In the genomic region with DNA sequence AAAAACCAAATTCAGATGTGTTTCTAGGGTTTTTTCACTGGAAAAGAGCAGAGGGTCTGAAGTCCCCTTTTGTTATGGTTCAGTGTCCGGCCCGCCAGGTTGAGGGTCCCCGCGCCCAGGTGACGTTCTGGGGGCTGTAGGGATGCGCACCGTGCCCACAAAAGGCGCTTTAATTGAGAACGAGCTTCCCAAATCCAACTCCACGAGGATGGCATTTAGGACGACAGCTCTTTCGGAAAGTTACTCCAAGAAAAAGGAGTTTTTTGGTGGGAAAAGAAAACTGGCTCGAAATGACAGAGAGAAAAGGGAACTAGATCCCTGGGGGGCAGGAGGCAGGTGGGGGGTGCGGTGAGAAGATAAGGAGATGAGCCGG, we compare ENCODE assay signal across 12 cellular contexts. TPM values are rescaled to one million over a fixed set of nuclear protein-coding genes. Genes with fewer than 3 reads are reported as not detected.
A peak's percentile ranks its signal among the peaks of the same experiment; 100 is the strongest.
DNase-seq lines count a peak whose midpoint lies in the region; ATAC-seq and TF ChIP-seq lines count a peak whose summit lies in the region.
"Had no signal": no experiment of that assay in that cellular context is flagged by ENCODE, and none has a peak within 500 bp of the region (broad histone marks: within the 10 kb centered on the region; RNA-seq: fewer than 3 reads in every experiment).

No MANE protein-coding gene starts in this region.

- H4K8ac ChIP-seq in trophoblast cell (ENCODE audit: low read depth, low read length), result no peak overlapping the region

- intact Hi-C loops in CD4-positive, alpha-beta memory T cell (cut with micrococcal nuclease), result no loop called here

- H3K14ac ChIP-seq in trophoblast cell (ENCODE audit: low read length), result peak overlapping the region; percentile 6

- no peak overlapping the region for H4K91ac ChIP-seq in trophoblast cell (ENCODE audit: low read depth, low read length)

- no peak overlapping the region for H4K12ac ChIP-seq in trophoblast cell (ENCODE audit: low read depth, low read length)

- peaks cover 76% of the 10 kb centered on the region for H3K27me3 Mint-ChIP-seq in T-helper 17 cell
- peaks cover 48 to 49% of the 10 kb centered on the region in 2 donors for H3K27me3 Mint-ChIP-seq in CD4-positive, alpha-beta memory T cell

- H2BK12ac ChIP-seq in trophoblast cell (ENCODE audit: low read length), result no peak overlapping the region

- no peak for DNase-seq in AG04450 (ENCODE audit: low read depth, low spot score)
- DNase-seq in T-helper 17 cell, result no peak
- DNase-seq in fibroblast of mammary gland (ENCODE audit: low read depth), result no peak
- no peak for DNase-seq in trophoblast cell
- DNase-seq in inferior parietal cortex (ENCODE audit: extremely low spot score), result no peak
- DNase-seq in dermis blood vessel endothelial cell, result no peak
- no peak for DNase-seq in activated CD4-positive, alpha-beta T cell treated with anti-CD3 and anti-CD28 coated beads for 4 hours
- no peak for DNase-seq in CD4-positive, alpha-beta memory T cell
- DNase-seq: activated T-cell treated with anti-CD3 and anti-CD28 coated beads, Interleukin-2, amount 50 U/mL, for 1 hour; CD4-positive, CD25-positive, alpha-beta regulatory T cell; NCI-H1417 treated with DMSO at 0.1 percent for 48 hours; SIG-M5 had no signal

- peaks cover 18% of the 10 kb centered on the region for H3K4me1 Mint-ChIP-seq in T-helper 17 cell
- peaks cover 7 to 14% (median 10%) of the 10 kb centered on the region in 4 donors for H3K4me1 Mint-ChIP-seq in CD4-positive, alpha-beta memory T cell

- peaks cover 17% of the 10 kb centered on the region for H3K79me1 ChIP-seq in trophoblast cell (ENCODE audit: low read length)

- no peak overlapping the region for H3K23ac ChIP-seq in trophoblast cell (ENCODE audit: low read length)

- CTCF ChIA-PET in AG04450 (lab: Charles Lee), result interaction anchor here (0.7 to 4.3 kb wide), 3 partner anchors 231 to 815 kb away, joined by 6 to 38 read pairs (median 6); no protein-coding TSS in a partner anchor
- CTCF ChIA-PET in CD4-positive, alpha-beta memory T cell (lab: Charles Lee; ENCODE audit: partially characterized antibody), result no interaction called here

- H3K27ac ChIP-seq in AG04450 (ENCODE audit: low read depth, low read length) (peak overlapping the region; percentile 57), trophoblast cell (ENCODE audit: low read depth, low read length) (no peak overlapping the region)
- no peak overlapping the region for H3K27ac ChIP-seq in CD4-positive, alpha-beta memory T cell (ENCODE audit: low read depth, low read length)

- H3K27me3 ChIP-seq in AG04450 (ENCODE audit: control insufficient read depth, insufficient read depth, low read length), result no peaks in the 10 kb centered on the region
- peaks cover 46% of the 10 kb centered on the region for H3K27me3 ChIP-seq in trophoblast cell (ENCODE audit: insufficient read depth, low read length)
- H3K27me3 ChIP-seq in CD4-positive, alpha-beta memory T cell (ENCODE audit: insufficient read depth, low read length), result peaks cover 23% of the 10 kb centered on the region

- H3K9me3 Mint-ChIP-seq in CD4-positive, alpha-beta memory T cell, result no peaks in the 10 kb centered on the region

- no peak overlapping the region for H2BK120ac ChIP-seq in trophoblast cell (ENCODE audit: insufficient read depth, low read length, poor library complexity)

- H3K4ac ChIP-seq in trophoblast cell (ENCODE audit: low read depth, low read length), result no peak overlapping the region

- ATAC-seq in T-helper 17 cell, result no peak

- H3K9ac ChIP-seq in trophoblast cell (ENCODE audit: low read length), result no peak overlapping the region

- H3K18ac ChIP-seq in trophoblast cell (ENCODE audit: low read length), result no peak overlapping the region

- H3K36me3 ChIP-seq in trophoblast cell (ENCODE audit: control insufficient read depth in 1 of 2, insufficient read depth in 2 of 2, low read length in 2 of 2), result no peaks in the 10 kb centered on the region
- H3K36me3 ChIP-seq in CD4-positive, alpha-beta memory T cell (ENCODE audit: insufficient read depth, low read length), result no peaks in the 10 kb centered on the region

- no CpG with 5 or more reads among the region's 15 CpGs for WGBS in trophoblast cell (ENCODE audit: extremely low coverage, insufficient coverage, insufficient read length)

- H3K4me1 ChIP-seq in trophoblast cell (ENCODE audit: control insufficient read depth in 1 of 2, insufficient read depth in 2 of 2, low read length in 2 of 2), result peaks cover 38 to 41% of the 10 kb centered on the region in 2 experiments
- no peaks in the 10 kb centered on the region for H3K4me1 ChIP-seq in CD4-positive, alpha-beta memory T cell (ENCODE audit: insufficient read depth, low read length)

- H2AFZ ChIP-seq in trophoblast cell (ENCODE audit: insufficient read depth, low read length, poor library complexity), result no peak overlapping the region

- H3K4me3 ChIP-seq in AG04450 (ENCODE audit: low read depth, low read length) (no peak overlapping the region), fibroblast of mammary gland (ENCODE audit: control insufficient read depth, low read depth, low read length) (peak overlapping the region; percentile 33), trophoblast cell (ENCODE audit: low read depth, low read length) (no peak overlapping the region)
- H3K4me3 ChIP-seq in CD4-positive, alpha-beta memory T cell (ENCODE audit: low read length in 2 of 2), result no peak overlapping the region

- H2BK5ac ChIP-seq in trophoblast cell (ENCODE audit: low read depth, low read length, poor library complexity), result no peak overlapping the region

- no peak overlapping the region for H2AK5ac ChIP-seq in trophoblast cell (ENCODE audit: low read length)

- H3K4me2 ChIP-seq in trophoblast cell (ENCODE audit: low read length), result peak overlapping the region; percentile 4

- POLR2A ChIA-PET in AG04450 (lab: Yijun Ruan, JAX), result interaction anchor here (0.6 to 0.7 kb wide), 3 partner anchors 165 to 1376 kb away, joined by 4 to 10 read pairs (median 5); no protein-coding TSS in a partner anchor
- POLR2A ChIA-PET in CD4-positive, alpha-beta memory T cell (lab: Charles Lee; ENCODE audit: partially characterized antibody), result no interaction called here

- peaks cover 7% of the 10 kb centered on the region for H3K79me2 ChIP-seq in trophoblast cell (ENCODE audit: control insufficient read depth, insufficient read depth, low read length, poor library complexity)

- H3K36me3 Mint-ChIP-seq in T-helper 17 cell (ENCODE audit: low read depth), result peaks cover 3% of the 10 kb centered on the region
- no peaks in the 10 kb centered on the region for H3K36me3 Mint-ChIP-seq in CD4-positive, alpha-beta memory T cell
- H3K36me3 Mint-ChIP-seq: CD4-positive, CD25-positive, alpha-beta regulatory T cell had no signal

- H3K4me3 Mint-ChIP-seq in T-helper 17 cell, result peak overlapping the region; percentile 25
- peak overlapping the region in 1 of 8 donors; percentile 4 for H3K4me3 Mint-ChIP-seq in CD4-positive, alpha-beta memory T cell
- H3K4me3 Mint-ChIP-seq: CD4-positive, CD25-positive, alpha-beta regulatory T cell had no signal

- H3K9me3 ChIP-seq in AG04450 (ENCODE audit: control insufficient read depth, insufficient read depth, low read length) (peaks cover 3% of the 10 kb centered on the region; the same call in 1 of the 2 replicates), T-helper 17 cell (ENCODE audit: control insufficient read depth, low read length, poor library complexity, severe bottlenecking) (no peaks in the 10 kb centered on the region), trophoblast cell (ENCODE audit: insufficient read depth, low read depth, low read length) (peaks cover 2% of the 10 kb centered on the region)
- H3K9me3 ChIP-seq in CD4-positive, alpha-beta memory T cell (ENCODE audit: control insufficient read depth in 1 of 2, low read length in 2 of 2), result no peaks in the 10 kb centered on the region

- TF ChIP-seq CTCF in AG04450 (IDR thresholded peaks at IDR 0.05; ENCODE audit: low read depth, low read length) (no peak), fibroblast of mammary gland (conservative IDR thresholded peaks at IDR 0.05; ENCODE audit: control insufficient read depth, insufficient read depth, low read depth, low read length) (no peak)

- no peak overlapping the region for H3K27ac Mint-ChIP-seq in T-helper 17 cell
- H3K27ac Mint-ChIP-seq in CD4-positive, alpha-beta memory T cell, result no peak overlapping the region

RNA-seq across cellular contexts. Expression of gene ZFHX3, which starts 15.9 kb away (rescaled TPM):
- polyA plus RNA-seq in AG04450 (2011; rRNA removed), result 3.3 and 4.2 TPM in 2 replicates
- polyA minus RNA-seq in AG04450 (2011; rRNA and poly(A)+ RNA removed), result 11.1 and 12.1 TPM in 2 replicates
- 1 to 10 TPM in 1 of 2 donors, under 1 TPM in 1; 0.94 to 2.2 TPM for total RNA-seq in T-helper 17 cell
- polyA plus RNA-seq in trophoblast cell (2013), result 36.4 and 36.5 TPM in 2 replicates
- 5.6 and 9.1 TPM in 2 replicates for total RNA-seq in dermis blood vessel endothelial cell
- under 1 TPM; 0.69 to 0.99 TPM for total RNA-seq in CD4-positive, alpha-beta memory T cell
- polyA plus RNA-seq in CD4-positive, alpha-beta memory T cell, result under 1 TPM; 0.01 to 0.03 TPM
